ENCODE assay signal across 1 cellular context in the genomic region with DNA sequence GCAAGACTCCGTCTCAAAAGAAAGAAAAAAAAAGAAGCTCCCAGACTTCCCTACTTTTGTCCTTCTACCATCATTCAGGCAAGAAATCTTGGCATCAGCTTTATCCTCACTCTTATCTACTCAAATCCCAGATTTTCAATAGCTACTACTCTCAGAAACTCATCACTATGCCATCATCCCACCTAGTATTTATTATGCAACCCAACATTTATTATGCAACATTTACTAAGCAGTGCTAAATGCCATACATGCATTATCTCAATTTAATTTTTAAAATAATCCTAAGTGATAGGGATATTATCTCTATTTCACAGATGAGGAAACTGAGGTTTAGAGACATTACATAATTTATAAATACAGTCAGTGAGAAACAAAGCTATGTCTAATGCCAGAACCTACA.
TF ChIP-seq lines count a peak whose summit lies in the region.

No MANE protein-coding gene starts in this region.

TF ChIP-seq in GM12878, 131 proteins besides CTCF, POLR2A, EP300 and RAD21:
- TF ChIP-seq NFYA (IDR thresholded peaks at IDR 0.05; ENCODE audit: borderline replicate concordance, low read depth, low read length) = no peak
- TF ChIP-seq, protein P1, sequence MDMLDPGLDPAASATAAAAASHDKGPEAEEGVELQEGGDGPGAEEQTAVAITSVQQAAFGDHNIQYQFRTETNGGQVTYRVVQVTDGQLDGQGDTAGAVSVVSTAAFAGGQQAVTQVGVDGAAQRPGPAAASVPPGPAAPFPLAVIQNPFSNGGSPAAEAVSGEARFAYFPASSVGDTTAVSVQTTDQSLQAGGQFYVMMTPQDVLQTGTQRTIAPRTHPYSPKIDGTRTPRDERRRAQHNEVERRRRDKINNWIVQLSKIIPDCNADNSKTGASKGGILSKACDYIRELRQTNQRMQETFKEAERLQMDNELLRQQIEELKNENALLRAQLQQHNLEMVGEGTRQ (IDR thresholded peaks at IDR 0.05; ENCODE audit: borderline replicate concordance, low read depth, low read length) = no peak
- no peak for TF ChIP-seq SRF (IDR thresholded peaks at IDR 0.05; ENCODE audit: low read depth in 2 of 2, low read length in 2 of 2)
